ENCODE assay signal across 15 cellular contexts in genomic region chr6:12118604-12119003, GRCh38.
DNase-seq lines count a peak whose midpoint lies in the region; ATAC-seq lines count a peak whose summit lies in the region.
"Had no signal": no experiment of that assay in that cellular context is flagged by ENCODE, and none has a peak within 500 bp of the region (broad histone marks: within the 10 kb centered on the region; RNA-seq: fewer than 3 reads in every experiment).

No MANE protein-coding gene starts in this region.

- H3K27ac Mint-ChIP-seq in activated T-cell treated with anti-CD3 and anti-CD28 coated beads, Interleukin-2, amount 50 U/mL, for 24 hours, result peak overlapping the region; percentile 82
- H3K27ac Mint-ChIP-seq in activated T-helper 2 cell treated with anti-CD3 and anti-CD28 coated beads, Interferon-gamma antibody, Interleukin-2, Interleukin-4, amounts not matched to agents 10 μg/mL and 5 μg/mL and 100 μg/mL, durations not matched to agents 14 hours and 24 hours and 36 hours, result peak overlapping the region; percentile 75
- H3K27ac Mint-ChIP-seq in natural killer cell treated with Interleukin-12 subunit alpha and Interleukin-12 subunit beta and Interleukin-15 and Interleukin-18, amount 100 ng/mL, for 72 hours, result peak overlapping the region; percentile 76 to 90

- no peak overlapping the region for H3K4me3 Mint-ChIP-seq in activated T-cell treated with anti-CD3 and anti-CD28 coated beads, Interleukin-2, amount 50 U/mL, for 24 hours
- no peak overlapping the region for H3K4me3 Mint-ChIP-seq in activated T-helper 2 cell treated with anti-CD3 and anti-CD28 coated beads, Interferon-gamma antibody, Interleukin-2, Interleukin-4, amounts not matched to agents 10 μg/mL and 5 μg/mL and 100 μg/mL, durations not matched to agents 14 hours and 24 hours and 36 hours (ENCODE audit: low read depth)
- peak overlapping the region; percentile 67 for H3K4me3 Mint-ChIP-seq in natural killer cell treated with Interleukin-12 subunit alpha and Interleukin-12 subunit beta and Interleukin-15 and Interleukin-18, amount 100 ng/mL, for 72 hours

- DNase-seq in activated T-cell treated with anti-CD3 and anti-CD28 coated beads, Interleukin-2, amount 50 U/mL, for 24 hours, result no peak
- no peak for DNase-seq in activated T-cell treated with anti-CD3 and anti-CD28 coated beads, Interleukin-2, amount 50 U/mL, for 1 hour
- no peak for DNase-seq in activated T-helper 2 cell treated with anti-CD3 and anti-CD28 coated beads, Interferon-gamma antibody, Interleukin-2, Interleukin-4, amounts not matched to agents 10 μg/mL and 5 μg/mL and 100 μg/mL, durations not matched to agents 14 hours and 24 hours and 36 hours (ENCODE audit: low spot score)
- no peak for DNase-seq in natural killer cell treated with Interleukin-12 subunit alpha and Interleukin-12 subunit beta and Interleukin-15 and Interleukin-18, amount 100 ng/mL, for 72 hours (ENCODE audit: low spot score)
- no peak for DNase-seq in activated gamma-delta T cell treated with Interleukin-2 at 50 U/mL for 16 hours
- DNase-seq: EL; hypothalamus; NCI-H187 treated with DMSO at 0.1 percent for 48 hours; NCI-H345; NK-92 treated with Interleukin-12 subunit alpha and Interleukin-12 subunit beta, amount 100 ng/mL, for 24 hours; right cardiac atrium; Right ventricle myocardium superior had no signal

- intact Hi-C loops in activated T-helper 2 cell treated with anti-CD3 and anti-CD28 coated beads, Interferon-gamma antibody, Interleukin-2, Interleukin-4, amounts not matched to agents 10 μg/mL and 5 μg/mL and 100 μg/mL, durations not matched to agents 14 hours and 24 hours and 36 hours (cut with micrococcal nuclease), result loop anchor here (1.0 to 10.0 kb wide), 6 partner anchors 54 to 406 kb away; no protein-coding TSS in a partner anchor

- peak; percentile 6 for ATAC-seq in GM19372 (IDR thresholded peaks at IDR 0.05; ENCODE audit: low read depth, unreplicated experiment)
- no peak for ATAC-seq in natural killer cell treated with Interleukin-12 subunit alpha and Interleukin-12 subunit beta and Interleukin-15 and Interleukin-18, amount 100 ng/mL, for 72 hours
- ATAC-seq in HG03039 (IDR thresholded peaks at IDR 0.05; ENCODE audit: unreplicated experiment), result no peak
- ATAC-seq in GM19397 (IDR thresholded peaks at IDR 0.05; ENCODE audit: unreplicated experiment), result no peak
- ATAC-seq: right cardiac atrium had no signal

- H3K27me3 Mint-ChIP-seq in activated T-cell treated with anti-CD3 and anti-CD28 coated beads, Interleukin-2, amount 50 U/mL, for 24 hours, result no peaks in the 10 kb centered on the region
- H3K27me3 Mint-ChIP-seq in activated T-helper 2 cell treated with anti-CD3 and anti-CD28 coated beads, Interferon-gamma antibody, Interleukin-2, Interleukin-4, amounts not matched to agents 10 μg/mL and 5 μg/mL and 100 μg/mL, durations not matched to agents 14 hours and 24 hours and 36 hours (ENCODE audit: low read depth), result no peaks in the 10 kb centered on the region
- H3K27me3 Mint-ChIP-seq in natural killer cell treated with Interleukin-12 subunit alpha and Interleukin-12 subunit beta and Interleukin-15 and Interleukin-18, amount 100 ng/mL, for 72 hours, result no peaks in the 10 kb centered on the region

- H3K4me1 Mint-ChIP-seq in activated T-cell treated with anti-CD3 and anti-CD28 coated beads, Interleukin-2, amount 50 U/mL, for 24 hours (ENCODE audit: low read depth), result peaks cover 45% of the 10 kb centered on the region
- H3K4me1 Mint-ChIP-seq in activated T-helper 2 cell treated with anti-CD3 and anti-CD28 coated beads, Interferon-gamma antibody, Interleukin-2, Interleukin-4, amounts not matched to agents 10 μg/mL and 5 μg/mL and 100 μg/mL, durations not matched to agents 14 hours and 24 hours and 36 hours (ENCODE audit: low read depth), result peaks cover 48% of the 10 kb centered on the region
- H3K4me1 Mint-ChIP-seq in natural killer cell treated with Interleukin-12 subunit alpha and Interleukin-12 subunit beta and Interleukin-15 and Interleukin-18, amount 100 ng/mL, for 72 hours (ENCODE audit: low read depth in 2 of 2), result peaks cover 47 to 48% of the 10 kb centered on the region in 2 donors

- peaks cover 85% of the 10 kb centered on the region for H3K36me3 Mint-ChIP-seq in activated T-cell treated with anti-CD3 and anti-CD28 coated beads, Interleukin-2, amount 50 U/mL, for 24 hours (ENCODE audit: low read depth)
- H3K36me3 Mint-ChIP-seq in activated T-helper 2 cell treated with anti-CD3 and anti-CD28 coated beads, Interferon-gamma antibody, Interleukin-2, Interleukin-4, amounts not matched to agents 10 μg/mL and 5 μg/mL and 100 μg/mL, durations not matched to agents 14 hours and 24 hours and 36 hours (ENCODE audit: low read depth), result peaks cover 81% of the 10 kb centered on the region
- H3K36me3 Mint-ChIP-seq in natural killer cell treated with Interleukin-12 subunit alpha and Interleukin-12 subunit beta and Interleukin-15 and Interleukin-18, amount 100 ng/mL, for 72 hours, result peaks cover 44% of the 10 kb centered on the region

- peaks cover 11% of the 10 kb centered on the region for H3K9me3 Mint-ChIP-seq in activated T-cell treated with anti-CD3 and anti-CD28 coated beads, Interleukin-2, amount 50 U/mL, for 24 hours
- H3K9me3 Mint-ChIP-seq in activated T-helper 2 cell treated with anti-CD3 and anti-CD28 coated beads, Interferon-gamma antibody, Interleukin-2, Interleukin-4, amounts not matched to agents 10 μg/mL and 5 μg/mL and 100 μg/mL, durations not matched to agents 14 hours and 24 hours and 36 hours, result peaks cover 11% of the 10 kb centered on the region
- H3K9me3 Mint-ChIP-seq in natural killer cell treated with Interleukin-12 subunit alpha and Interleukin-12 subunit beta and Interleukin-15 and Interleukin-18, amount 100 ng/mL, for 72 hours, result peaks cover 4% of the 10 kb centered on the region
